Comparison of ENCODE assay signal across 9 cellular contexts in genomic region chr1:91851130-91852010, GRCh38. TPM values are rescaled to one million over a fixed set of nuclear protein-coding genes. Genes with fewer than 3 reads are reported as not detected.
A peak's percentile ranks its signal among the peaks of the same experiment; 100 is the strongest.
DNase-seq lines count a peak whose midpoint lies in the region; ATAC-seq and TF ChIP-seq lines count a peak whose summit lies in the region.
"Had no signal": no experiment of that assay in that cellular context is flagged by ENCODE, and none has a peak within 500 bp of the region (broad histone marks: within the 10 kb centered on the region; RNA-seq: fewer than 3 reads in every experiment).

No MANE protein-coding gene starts in this region.

- no peaks in the 10 kb centered on the region for H3K36me3 Mint-ChIP-seq in activated T-cell treated with anti-CD3 and anti-CD28 coated beads, Interleukin-2, amount 50 U/mL, for 4 hours (ENCODE audit: insufficient read depth)
- H3K36me3 Mint-ChIP-seq in type B pancreatic cell = peaks cover 3% of the 10 kb centered on the region

- no peak for TF ChIP-seq CTCF in type B pancreatic cell (conservative IDR thresholded peaks at IDR 0.05)

- DNase-seq in EL (peak; percentile 83), RPMI7951 (ENCODE audit: low read depth) (peak; percentile 85), globus pallidus (ENCODE audit: low spot score) (peak; percentile 36), pulmonary artery endothelial cell (ENCODE audit: low read depth, low spot score) (peak; percentile 75), HPDE6-E6E7 (ENCODE audit: extremely low spot score) (no peak), type B pancreatic cell (ENCODE audit: extremely low spot score, unreplicated experiment) (no peak)
- no peak for DNase-seq in activated T-cell treated with anti-CD3 and anti-CD28 coated beads, Interleukin-2, amount 50 U/mL, for 4 hours

- peaks cover 17% of the 10 kb centered on the region for H3K4me1 Mint-ChIP-seq in activated T-cell treated with anti-CD3 and anti-CD28 coated beads, Interleukin-2, amount 50 U/mL, for 4 hours (ENCODE audit: low read depth)
- peaks cover 12% of the 10 kb centered on the region for H3K4me1 Mint-ChIP-seq in type B pancreatic cell (ENCODE audit: unreplicated experiment)

- ATAC-seq in activated CD4-positive, CD25-positive, alpha-beta regulatory T cell treated with anti-CD3 and anti-CD28 coated beads, Interleukin-2, amount 50 U/mL, for 24 hours = no peak
- ATAC-seq in activated T-cell treated with anti-CD3 and anti-CD28 coated beads, Interleukin-2, amount 50 U/mL, for 4 hours = no peak

- no peaks in the 10 kb centered on the region for H3K27me3 Mint-ChIP-seq in activated T-cell treated with anti-CD3 and anti-CD28 coated beads, Interleukin-2, amount 50 U/mL, for 4 hours (ENCODE audit: low read depth)
- H3K27me3 Mint-ChIP-seq in type B pancreatic cell = peaks cover 4% of the 10 kb centered on the region
- H3K27me3 Mint-ChIP-seq: activated naive CD4-positive, alpha-beta T cell treated with anti-CD3 and anti-CD28 coated beads, Interleukin-2, amount 50 U/mL, for 24 hours had no signal

- no peak overlapping the region for H3K27ac Mint-ChIP-seq in type B pancreatic cell
- H3K27ac Mint-ChIP-seq: activated naive CD4-positive, alpha-beta T cell treated with anti-CD3 and anti-CD28 coated beads, Interleukin-2, amount 50 U/mL, for 24 hours had no signal

- no peak overlapping the region for H3K4me3 Mint-ChIP-seq in activated T-cell treated with anti-CD3 and anti-CD28 coated beads, Interleukin-2, amount 50 U/mL, for 4 hours
- no peak overlapping the region for H3K4me3 Mint-ChIP-seq in type B pancreatic cell
- H3K4me3 Mint-ChIP-seq: activated naive CD4-positive, alpha-beta T cell treated with anti-CD3 and anti-CD28 coated beads, Interleukin-2, amount 50 U/mL, for 24 hours had no signal

- H3K9me3 Mint-ChIP-seq in activated T-cell treated with anti-CD3 and anti-CD28 coated beads, Interleukin-2, amount 50 U/mL, for 4 hours = no peaks in the 10 kb centered on the region
- no peaks in the 10 kb centered on the region for H3K9me3 Mint-ChIP-seq in type B pancreatic cell
- H3K9me3 Mint-ChIP-seq: activated naive CD4-positive, alpha-beta T cell treated with anti-CD3 and anti-CD28 coated beads, Interleukin-2, amount 50 U/mL, for 24 hours had no signal

RNA-seq across cellular contexts. Expression of gene TGFBR3, which starts 34.6 kb away (rescaled TPM):
- total RNA-seq in RPMI7951 (2014; rRNA removed; shearing (Covaris generic)) = 4.5 and 7.3 TPM in 2 replicates
- total RNA-seq in pulmonary artery endothelial cell = 12.5 and 24.6 TPM in 2 replicates
- total RNA-seq in activated T-cell treated with anti-CD3 and anti-CD28 coated beads, Interleukin-2, amount 50 U/mL, for 4 hours = 10 to 100 TPM; 18.9 to 34.1 (median 20.0) TPM
- 22.2 and 33.5 TPM in 2 replicates for total RNA-seq in type B pancreatic cell (ENCODE audit: low replicate concordance)

Comparison
In these comparisons a context has a peak if more than half of its experiments do, and no peak if none do; other contexts are left out.
1. DNase-seq: peak in EL (single experiment), RPMI7951 (single experiment), globus pallidus (single experiment) and pulmonary artery endothelial cell (single experiment); none in HPDE6-E6E7 (single experiment), activated T-cell treated with anti-CD3 and anti-CD28 coated beads, Interleukin-2, amount 50 U/mL, for 4 hours (single experiment) and type B pancreatic cell (single experiment).